ENCODE assay signal across 8 cellular contexts in genomic region chr1:36320767-36321118, GRCh38. TPM values are rescaled to one million over a fixed set of nuclear protein-coding genes. Genes with fewer than 3 reads are reported as not detected.
DNase-seq lines count a peak whose midpoint lies in the region; ATAC-seq and TF ChIP-seq lines count a peak whose summit lies in the region.

No MANE protein-coding gene starts in this region.

- H3K27ac Mint-ChIP-seq in central memory CD8-positive, alpha-beta T cell (ENCODE audit: low read depth), result peak overlapping the region; percentile 23
- peak overlapping the region; percentile 87 for H3K27ac Mint-ChIP-seq in type B pancreatic cell

- no peak for DNase-seq in activated T-cell treated with anti-CD3 and anti-CD28 coated beads, Interleukin-2, amount 50 U/mL, for 4 hours
- DNase-seq in activated T-cell treated with anti-CD3 and anti-CD28 coated beads, Interleukin-2, amount 50 U/mL, for 1 hour, result no peak
- no peak for DNase-seq in central memory CD8-positive, alpha-beta T cell (ENCODE audit: low spot score in 2 of 2)
- DNase-seq in mesendoderm (no peak), type B pancreatic cell (ENCODE audit: extremely low spot score, unreplicated experiment) (no peak), amygdala (lab: John Stamatoyannopoulos, UW) (no peak), GF-D8 (lab: John Stamatoyannopoulos, UW) (no peak)

- peak overlapping the region; percentile 94 for H3K56ac ChIP-seq in mesendoderm (ENCODE audit: low read length)

- H3K27me3 ChIP-seq in mesendoderm (ENCODE audit: insufficient read depth, low read length, poor library complexity), result no peaks in the 10 kb centered on the region

- WGBS in mesendoderm (ENCODE audit: extremely low coverage, insufficient coverage, low lambda C conversion rate), result no CpG with 5 or more reads among the region's 23 CpGs

- H2BK15ac ChIP-seq in mesendoderm (replicated peaks; ENCODE audit: low read depth), result no peak overlapping the region

- no peaks in the 10 kb centered on the region for H3K36me3 ChIP-seq in mesendoderm (ENCODE audit: control insufficient read depth, insufficient read depth, low read length)

- H2BK5ac ChIP-seq in mesendoderm (ENCODE audit: low read length), result no peak overlapping the region

- H2AK5ac ChIP-seq in mesendoderm (ENCODE audit: low read length), result no peak overlapping the region

- H3K79me2 ChIP-seq in mesendoderm (ENCODE audit: control insufficient read depth, insufficient read depth, low read length), result no peaks in the 10 kb centered on the region

- no peaks in the 10 kb centered on the region for H3K79me1 ChIP-seq in mesendoderm (ENCODE audit: low read length)

- H3K36me3 Mint-ChIP-seq in activated T-cell treated with anti-CD3 and anti-CD28 coated beads, Interleukin-2, amount 50 U/mL, for 4 hours (ENCODE audit: insufficient read depth), result no peaks in the 10 kb centered on the region
- peaks cover 1% of the 10 kb centered on the region for H3K36me3 Mint-ChIP-seq in central memory CD8-positive, alpha-beta T cell (ENCODE audit: insufficient read depth)
- H3K36me3 Mint-ChIP-seq in type B pancreatic cell, result peaks cover 8% of the 10 kb centered on the region

- H3K9me3 Mint-ChIP-seq in activated T-cell treated with anti-CD3 and anti-CD28 coated beads, Interleukin-2, amount 50 U/mL, for 4 hours, result no peaks in the 10 kb centered on the region
- H3K9me3 Mint-ChIP-seq in central memory CD8-positive, alpha-beta T cell, result no peaks in the 10 kb centered on the region
- no peaks in the 10 kb centered on the region for H3K9me3 Mint-ChIP-seq in type B pancreatic cell

- peaks cover 23% of the 10 kb centered on the region for H3K4me1 Mint-ChIP-seq in activated T-cell treated with anti-CD3 and anti-CD28 coated beads, Interleukin-2, amount 50 U/mL, for 4 hours (ENCODE audit: low read depth)
- peaks cover 18% of the 10 kb centered on the region for H3K4me1 Mint-ChIP-seq in central memory CD8-positive, alpha-beta T cell
- peaks cover 22% of the 10 kb centered on the region for H3K4me1 Mint-ChIP-seq in type B pancreatic cell (ENCODE audit: unreplicated experiment)

- H3K23ac ChIP-seq in mesendoderm (ENCODE audit: low read length), result no peak overlapping the region

- peak overlapping the region; percentile 79 for H3K9ac ChIP-seq in mesendoderm (ENCODE audit: low read length)

- no peak for TF ChIP-seq CTCF in type B pancreatic cell (conservative IDR thresholded peaks at IDR 0.05)

- H3K4me1 ChIP-seq in mesendoderm (ENCODE audit: control insufficient read depth, low read depth, low read length), result peaks cover 7% of the 10 kb centered on the region

- peak in 1 of 2 donors; percentile 1 for ATAC-seq in activated T-cell treated with anti-CD3 and anti-CD28 coated beads, Interleukin-2, amount 50 U/mL, for 4 hours
- ATAC-seq in central memory CD8-positive, alpha-beta T cell (replicated peaks; ENCODE audit: extremely low read depth, poor library complexity, severe bottlenecking), result no peak
- ATAC-seq in GM19467 (IDR thresholded peaks at IDR 0.05; ENCODE audit: unreplicated experiment), result no peak

- H2BK120ac ChIP-seq in mesendoderm (ENCODE audit: low read depth, low read length), result no peak overlapping the region

- peak overlapping the region; percentile 66 for H3K4me2 ChIP-seq in mesendoderm (ENCODE audit: low read length)

- no peak overlapping the region for H4K8ac ChIP-seq in mesendoderm (ENCODE audit: low read depth, low read length)

- no peaks in the 10 kb centered on the region for H3K27me3 Mint-ChIP-seq in activated T-cell treated with anti-CD3 and anti-CD28 coated beads, Interleukin-2, amount 50 U/mL, for 4 hours (ENCODE audit: low read depth)
- no peaks in the 10 kb centered on the region for H3K27me3 Mint-ChIP-seq in central memory CD8-positive, alpha-beta T cell
- H3K27me3 Mint-ChIP-seq in type B pancreatic cell, result peaks cover 4% of the 10 kb centered on the region

- peak overlapping the region; percentile 27 for H3K4me3 ChIP-seq in mesendoderm (ENCODE audit: low read length)

- peak overlapping the region; percentile 48 for H3K4me3 Mint-ChIP-seq in activated T-cell treated with anti-CD3 and anti-CD28 coated beads, Interleukin-2, amount 50 U/mL, for 4 hours
- H3K4me3 Mint-ChIP-seq in central memory CD8-positive, alpha-beta T cell, result peak overlapping the region; percentile 72
- peak overlapping the region; percentile 87 for H3K4me3 Mint-ChIP-seq in type B pancreatic cell

- no peak overlapping the region for H4K5ac ChIP-seq in mesendoderm (ENCODE audit: low read length)

- peak overlapping the region; percentile 32 for H3K27ac ChIP-seq in mesendoderm (ENCODE audit: low read depth, low read length)

- no peak overlapping the region for H3K4ac ChIP-seq in mesendoderm (ENCODE audit: low read depth, low read length)

- H3K18ac ChIP-seq in mesendoderm (ENCODE audit: low read length), result peak overlapping the region; percentile 8

RNA-seq across cellular contexts. Expression of gene EVA1B, which starts 2.7 kb away (rescaled TPM):
- total RNA-seq in activated T-cell treated with anti-CD3 and anti-CD28 coated beads, Interleukin-2, amount 50 U/mL, for 4 hours, result 1 to 10 TPM; 2.2 to 5.5 (median 4.5) TPM
- polyA plus RNA-seq in mesendoderm (2013, experiment 1 of 2), result 8.1 TPM
- 7.6 TPM for polyA plus RNA-seq in mesendoderm (2013, experiment 2 of 2)
- total RNA-seq in type B pancreatic cell (ENCODE audit: low replicate concordance), result 23.3 and 39.5 TPM in 2 replicates

RNA-seq across cellular contexts. Expression of gene SH3D21, which starts 14.6 kb away (rescaled TPM):
- total RNA-seq in activated T-cell treated with anti-CD3 and anti-CD28 coated beads, Interleukin-2, amount 50 U/mL, for 4 hours, result 1 to 10 TPM; 1.7 to 5.6 (median 2.3) TPM
- 2.9 TPM for polyA plus RNA-seq in mesendoderm (2013, experiment 1 of 2)
- 3.2 TPM for polyA plus RNA-seq in mesendoderm (2013, experiment 2 of 2)
- total RNA-seq in type B pancreatic cell (ENCODE audit: low replicate concordance), result 15.7 and 32.5 TPM in 2 replicates
